Comparison of ENCODE assay signal across 8 cellular contexts in genomic region chr11:43879789-43880639, GRCh38. TPM values are rescaled to one million over a fixed set of nuclear protein-coding genes. Genes with fewer than 3 reads are reported as not detected.
DNase-seq lines count a peak whose midpoint lies in the region; ATAC-seq, FAIRE-seq and TF ChIP-seq lines count a peak whose summit lies in the region.

No MANE protein-coding gene starts in this region.

- H3K27ac ChIP-seq in pancreas (no peak overlapping the region), caudate nucleus (ENCODE audit: low read depth, low read length) (no peak overlapping the region)

- peak; percentile 4 to 15 (median 6) for ATAC-seq in pancreas
- no peak for ATAC-seq in GM18909 (IDR thresholded peaks at IDR 0.05; ENCODE audit: poor library complexity, unreplicated experiment)

- H3K4me1 ChIP-seq in pancreas, result peaks cover 0 to 12% (median 4%) of the 10 kb centered on the region in 3 donors

- H3K4me3 ChIP-seq in GM12875 (ENCODE audit: low read depth, low read length) (peak overlapping the region; percentile 74), MG63 (peak overlapping the region; percentile 97), epithelial cell of proximal tubule (ENCODE audit: low read depth, low read length) (peak overlapping the region; percentile 86), pancreas (peak overlapping the region; percentile 64 to 85 (median 70))

- no peaks in the 10 kb centered on the region for H3K9me3 ChIP-seq in MG63
- H3K9me3 ChIP-seq in pancreas, result no peaks in the 10 kb centered on the region

- intact Hi-C loops in pancreas (cut with DNase I), result no loop called here

- no peak for DNase-seq in MG63
- DNase-seq in epithelial cell of proximal tubule (ENCODE audit: low read depth), result no peak
- DNase-seq in pancreas, result no peak
- no peak for DNase-seq in NCI-H146 treated with DMSO at 0.1 percent for 48 hours (lab: John Stamatoyannopoulos, UW; ENCODE audit: unreplicated experiment)
- no peak for DNase-seq in kidney glomerular epithelial cell (lab: John Stamatoyannopoulos, UW)
- DNase-seq in caudate nucleus (lab: John Stamatoyannopoulos, UW), result no peak

- FAIRE-seq in pancreas (lab: Jason Lieb, UNC), result no peak

- TF ChIP-seq CTCF in GM12875 (IDR thresholded peaks at IDR 0.05; ENCODE audit: borderline replicate concordance, insufficient read depth, low read depth, low read length) (no peak), epithelial cell of proximal tubule (conservative IDR thresholded peaks at IDR 0.05; ENCODE audit: low read depth, low read length) (no peak), pancreas (IDR thresholded peaks at IDR 0.05) (no peak)

- H3K27me3 ChIP-seq in MG63 (no peaks in the 10 kb centered on the region), pancreas (no peaks in the 10 kb centered on the region)

- 49% methylated on average over 13 of the region's 13 CpGs for WGBS in pancreas, 2 donors

- H3K36me3 ChIP-seq in MG63, result peaks cover 2% of the 10 kb centered on the region; the same call in 1 of the 2 replicates
- H3K36me3 ChIP-seq in pancreas, result peaks cover 0 to 7% (median 0%) of the 10 kb centered on the region in 3 donors

RNA-seq across cellular contexts. Expression of gene ALKBH3, which starts 0.6 kb away (rescaled TPM):
- 59.3 and 129 TPM in 2 replicates for total RNA-seq in MG63 (2014; rRNA removed; shearing (Covaris generic); ENCODE audit: low replicate concordance)
- 27.3 and 36.8 TPM in 2 replicates for total RNA-seq in epithelial cell of proximal tubule
- 10 to 100 TPM; 13.9 to 20.1 (median 17.0) TPM for total RNA-seq in pancreas
- 10 to 100 TPM; 22.5 to 29.1 TPM for polyA plus RNA-seq in pancreas
